Comparison of ENCODE assay signal across 8 cellular contexts in the genomic region with DNA sequence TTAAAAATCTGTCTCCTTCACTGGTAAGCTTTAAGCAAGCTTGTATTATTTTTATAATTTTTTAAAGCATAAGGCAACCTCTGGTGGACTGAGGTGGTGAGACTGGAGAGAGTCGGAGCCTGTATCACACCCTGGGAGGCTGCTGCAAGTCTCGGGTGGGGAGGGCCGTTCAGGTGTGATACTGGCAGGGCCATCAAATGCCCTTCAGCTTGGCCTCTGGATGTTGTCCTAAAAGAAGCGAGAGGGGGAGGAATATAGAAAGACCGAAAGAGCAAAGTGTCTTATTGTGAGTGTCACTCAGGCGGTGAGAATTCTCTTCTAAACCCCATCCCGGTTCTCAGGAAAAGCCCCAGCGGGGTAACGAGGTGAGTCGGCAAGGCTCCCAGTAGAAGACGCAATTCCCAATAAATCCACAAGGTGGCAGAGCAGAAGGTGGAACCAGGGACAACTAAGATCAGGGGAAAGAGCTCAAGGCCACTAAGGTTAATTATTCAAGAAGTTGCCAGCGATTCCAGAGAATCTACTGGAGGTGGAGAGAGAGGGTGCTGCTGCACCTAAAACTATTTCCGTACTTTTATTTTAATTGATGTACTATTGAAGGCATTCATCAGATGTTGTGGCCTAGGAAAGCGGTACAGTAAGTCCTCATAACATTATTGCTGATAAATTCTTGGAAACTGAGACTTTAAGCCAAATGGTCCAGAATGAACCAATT. TPM values are rescaled to one million over a fixed set of nuclear protein-coding genes. Genes with fewer than 3 reads are reported as not detected.
DNase-seq lines count a peak whose midpoint lies in the region; ATAC-seq and TF ChIP-seq lines count a peak whose summit lies in the region.

No MANE protein-coding gene starts in this region.

- peak; percentile 79 for ATAC-seq in HG03045 (IDR thresholded peaks at IDR 0.05; ENCODE audit: unreplicated experiment)
- ATAC-seq in activated B cell treated with CpG ODN at 0.5 μM for 24 hours (ENCODE audit: low read depth), result peak; percentile 86
- ATAC-seq in left colon, result peak; percentile 90

- intact Hi-C loops in activated B cell treated with CpG ODN at 0.5 μM for 24 hours (cut with micrococcal nuclease) (loop anchor here (1.0 to 2.0 kb wide), 3 partner anchors 14 to 295 kb away; a partner anchor contains a TSS), left colon (cut with DNase I, micrococcal nuclease) (loop anchor here (5.0 to 10.0 kb wide), 2 partner anchors 118 to 125 kb away; no protein-coding TSS in a partner anchor)

- peaks cover 2% of the 10 kb centered on the region for H3K36me3 Mint-ChIP-seq in activated B cell treated with CpG ODN at 0.5 μM for 24 hours (ENCODE audit: low read depth)

- peak; percentile 71 for DNase-seq in activated gamma-delta T cell treated with Interleukin-2 at 50 U/mL for 16 hours
- no peak for DNase-seq in activated gamma-delta T cell (lab: John Stamatoyannopoulos, UW)
- peak; percentile 65 for DNase-seq in NCI-H2227 treated with DMSO at 0.1 percent for 48 hours (lab: John Stamatoyannopoulos, UW)
- DNase-seq in activated B cell treated with CpG ODN at 0.5 μM for 24 hours, result peak; percentile 38
- peak; percentile 78 to 85 for DNase-seq in cardiac fibroblast (ENCODE audit: low read depth in 2 of 2)
- peak; percentile 53 to 69 for DNase-seq in left colon
- DNase-seq in stimulated activated CD4-positive, alpha-beta T cell treated with anti-CD3 and anti-CD28 coated beads, TNF-alpha, amount 100 ng/mL, for 1 hour (ENCODE audit: low read depth in 3 of 3, low spot score in 1 of 3), result peak; percentile 37 to 54 (median 39)

- no peak for TF ChIP-seq CTCF in activated B cell treated with CpG ODN at 0.5 μM for 24 hours (IDR thresholded peaks at IDR 0.05)
- peak; percentile 81 for TF ChIP-seq CTCF in cardiac fibroblast (IDR thresholded peaks at IDR 0.05; ENCODE audit: low read depth, low read length)

- peaks cover 4% of the 10 kb centered on the region for H3K4me1 Mint-ChIP-seq in activated B cell treated with CpG ODN at 0.5 μM for 24 hours

- POLR2A ChIA-PET in activated B cell treated with CpG ODN at 0.5 μM for 24 hours (lab: Charles Lee), result interaction anchor here (0.9 kb wide), 1 partner anchor 120 kb away, joined by 4 read pairs; no protein-coding TSS in a partner anchor

- CTCF ChIA-PET in activated B cell treated with CpG ODN at 0.5 μM for 24 hours (lab: Charles Lee), result interaction anchor here (0.6 to 7.8 kb wide), 27 partner anchors 9 to 144 kb away, joined by 3 to 112 read pairs (median 4); a partner anchor contains a TSS

- no peaks in the 10 kb centered on the region for H3K9me3 Mint-ChIP-seq in activated B cell treated with CpG ODN at 0.5 μM for 24 hours

- H3K4me3 ChIP-seq in cardiac fibroblast (replicated peaks in 1 of 2; ENCODE audit: low read depth in 2 of 2, low read length in 2 of 2), result no peak overlapping the region

- H3K4me3 Mint-ChIP-seq in activated B cell treated with CpG ODN at 0.5 μM for 24 hours, result no peak overlapping the region

- H3K27ac Mint-ChIP-seq in activated B cell treated with CpG ODN at 0.5 μM for 24 hours, result no peak overlapping the region

- H3K27me3 Mint-ChIP-seq in activated B cell treated with CpG ODN at 0.5 μM for 24 hours, result no peaks in the 10 kb centered on the region

RNA-seq across cellular contexts. Expression of a gene that starts 14.1 kb away (rescaled TPM):
- 3.3 and 4.0 TPM in 2 replicates for total RNA-seq in activated B cell treated with CpG ODN at 0.5 μM for 24 hours
- total RNA-seq in left colon, result 1 to 10 TPM; 2.0 to 2.2 TPM

RNA-seq across cellular contexts. Expression of a gene that starts 14.4 kb away (rescaled TPM):
- total RNA-seq in activated B cell treated with CpG ODN at 0.5 μM for 24 hours (15.4 and 20.3 TPM in 2 replicates), left colon (1 to 10 TPM; 7.6 to 9.2 TPM)
